ENCODE assay signal across 18 cellular contexts in genomic region chr7:50631639-50632038, GRCh38.
"Had no signal": no experiment of that assay in that cellular context is flagged by ENCODE, and none has a peak within 500 bp of the region (broad histone marks: within the 10 kb centered on the region; RNA-seq: fewer than 3 reads in every experiment).

No MANE protein-coding gene starts in this region.

- H3K4me3 Mint-ChIP-seq: activated CD4-positive, alpha-beta T cell treated with anti-CD3 and anti-CD28 coated beads, Interleukin-2, amount 10 ng/mL, durations not matched to agents 24 days and 14 days; activated naive CD8-positive, alpha-beta T cell treated with anti-CD3 and anti-CD28 coated beads, Interleukin-2, amount 10 ng/mL, durations not matched to agents 7 days and 5 days; activated T-cell treated with anti-CD3 and anti-CD28 coated beads, Interleukin-2, amount 50 U/mL, for 24 hours; activated T-helper 17 cell treated with anti-CD3 and anti-CD28 coated beads, Interleukin-2, amount 50 U/mL, for 72 hours; mesothelial cell of epicardium; naive thymus-derived CD8-positive, alpha-beta T cell; stimulated activated naive B cell treated with anti-CD40 and anti-IgM and Interleukin-4, amounts not matched to agents 10 μg/mL and 1 μg/mL and 100 μg/mL, for 72 hours had no signal

- H3K36me3 Mint-ChIP-seq: activated naive CD8-positive, alpha-beta T cell treated with anti-CD3 and anti-CD28 coated beads, Interleukin-2, amount 10 ng/mL, durations not matched to agents 7 days and 5 days; naive thymus-derived CD8-positive, alpha-beta T cell; stimulated activated naive B cell treated with anti-CD40 and anti-IgM and Interleukin-4, amounts not matched to agents 10 μg/mL and 1 μg/mL and 100 μg/mL, for 72 hours had no signal

- H3K4me1 ChIP-seq: prostate gland, uterus had no signal

- H3K27me3 ChIP-seq: transverse colon, uterus had no signal

- H3K27ac ChIP-seq: epithelial cell of prostate, prostate gland, transverse colon, uterus had no signal

- H3K36me3 ChIP-seq: prostate gland, transverse colon, uterus had no signal

- H3K27ac Mint-ChIP-seq: activated CD4-positive, alpha-beta T cell treated with anti-CD3 and anti-CD28 coated beads, Interleukin-2, amount 10 ng/mL, durations not matched to agents 24 days and 14 days; activated naive CD8-positive, alpha-beta T cell treated with anti-CD3 and anti-CD28 coated beads, Interleukin-2, amount 10 ng/mL, durations not matched to agents 7 days and 5 days; activated T-cell treated with anti-CD3 and anti-CD28 coated beads, Interleukin-2, amount 50 U/mL, for 24 hours; activated T-helper 17 cell treated with anti-CD3 and anti-CD28 coated beads, Interleukin-2, amount 50 U/mL, for 72 hours; mesothelial cell of epicardium; naive thymus-derived CD8-positive, alpha-beta T cell had no signal

- H3K4me1 Mint-ChIP-seq: activated T-helper 17 cell treated with anti-CD3 and anti-CD28 coated beads, Interleukin-2, amount 50 U/mL, for 72 hours had no signal

- H3K9me3 ChIP-seq: prostate gland, transverse colon, uterus had no signal

- H3K4me2 ChIP-seq: smooth muscle cell had no signal

- H3K9me3 Mint-ChIP-seq: activated CD4-positive, alpha-beta T cell treated with anti-CD3 and anti-CD28 coated beads, Interleukin-2, amount 10 ng/mL, durations not matched to agents 24 days and 14 days; activated naive CD8-positive, alpha-beta T cell treated with anti-CD3 and anti-CD28 coated beads, Interleukin-2, amount 10 ng/mL, durations not matched to agents 7 days and 5 days; activated T-cell treated with anti-CD3 and anti-CD28 coated beads, Interleukin-2, amount 50 U/mL, for 24 hours; activated T-helper 17 cell treated with anti-CD3 and anti-CD28 coated beads, Interleukin-2, amount 50 U/mL, for 72 hours had no signal

- H3K4me3 ChIP-seq: prostate gland, smooth muscle cell, transverse colon, uterus had no signal

- DNase-seq: activated CD4-positive, alpha-beta T cell treated with anti-CD3 and anti-CD28 coated beads, Interleukin-2, amount 10 ng/mL, durations not matched to agents 24 days and 14 days; activated naive CD4-positive, alpha-beta T cell; activated naive CD8-positive, alpha-beta T cell treated with anti-CD3 and anti-CD28 coated beads, Interleukin-2, amount 10 ng/mL, durations not matched to agents 7 days and 5 days; activated T-cell treated with anti-CD3 and anti-CD28 coated beads, Interleukin-2, amount 50 U/mL, for 24 hours; amniotic stem cell; left colon; mammary epithelial cell; naive thymus-derived CD8-positive, alpha-beta T cell; stimulated activated CD4-positive, alpha-beta T cell treated with anti-CD3 and anti-CD28 coated beads, Interleukin-15, amount 100 ng/mL, for 24 hours; stimulated activated CD8-positive, alpha-beta memory T cell treated with anti-CD3 and anti-CD28 coated beads, Interleukin-4, amount 100 ng/mL, for 48 hours; stimulated activated naive B cell treated with anti-CD40 and anti-IgM and Interleukin-4, amounts not matched to agents 10 μg/mL and 1 μg/mL and 100 μg/mL, for 72 hours; transverse colon; uterus had no signal
